ENCODE assay signal across 1 cellular context in the genomic region with DNA sequence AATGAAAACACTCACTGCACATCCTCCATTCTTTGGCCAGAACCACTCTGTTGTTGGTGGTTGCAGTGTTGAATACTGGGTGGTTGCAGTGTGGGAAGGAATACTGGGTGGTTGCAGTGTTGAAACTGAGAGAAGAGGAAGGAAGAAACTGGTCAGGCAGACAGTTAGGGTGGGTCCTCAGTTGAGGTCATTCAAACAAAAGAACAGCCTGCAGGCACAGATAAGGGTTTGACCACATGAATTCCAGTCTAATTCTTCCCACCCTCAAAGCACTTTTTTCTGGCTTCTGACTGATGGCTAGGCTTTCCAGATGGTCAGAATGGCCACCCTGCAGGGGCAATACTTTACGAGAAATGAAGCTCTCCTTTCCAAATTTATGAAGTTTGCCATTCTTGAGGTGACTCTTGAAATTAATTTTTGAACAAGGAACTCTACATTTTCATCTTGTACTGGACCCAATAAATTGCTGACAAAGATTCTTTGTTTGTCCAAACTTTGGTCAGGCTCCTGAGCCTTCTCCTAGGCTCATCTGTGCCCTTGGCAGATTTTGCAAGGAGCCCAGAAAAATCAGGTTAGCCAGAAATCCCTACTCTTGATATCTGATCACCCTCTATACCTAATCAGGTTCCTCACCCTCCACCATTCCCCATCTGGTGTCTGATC.
TF ChIP-seq lines count a peak whose summit lies in the region.

No MANE protein-coding gene starts in this region.

TF ChIP-seq in K562, 482 proteins besides CTCF, POLR2A, EP300 and RAD21 (continued from another document and continues in another):
- TF ChIP-seq CHD1 (IDR thresholded peaks at IDR 0.05; ENCODE audit: low read length) (no peak), FOXK1 (CRISPR knock-in tag; IDR thresholded peaks at IDR 0.05; ENCODE audit: borderline replicate concordance) (no peak), HDAC2 (IDR thresholded peaks at IDR 0.05) (no peak), ZNF699 (CRISPR knock-in tag; IDR thresholded peaks at IDR 0.05; ENCODE audit: insufficient replicate concordance) (no peak), HIVEP1 (CRISPR knock-in tag; IDR thresholded peaks at IDR 0.05) (no peak), ZNF217 (CRISPR knock-in tag; IDR thresholded peaks at IDR 0.05) (no peak), FUS (optimal IDR thresholded peaks at IDR 0.05; ENCODE audit: low read depth, low read length) (no peak), IRF2 (CRISPR knock-in tag; IDR thresholded peaks at IDR 0.05) (no peak), KDM2B (CRISPR knock-in tag; IDR thresholded peaks at IDR 0.05) (no peak), ERF (CRISPR knock-in tag; IDR thresholded peaks at IDR 0.05) (no peak), ZBTB8A (IDR thresholded peaks at IDR 0.05; ENCODE audit: partially characterized antibody) (no peak), POLR2AphosphoS2 (IDR thresholded peaks at IDR 0.05; ENCODE audit: low read length) (no peak), E2F8 (IDR thresholded peaks at IDR 0.05; ENCODE audit: low read depth, partially characterized antibody) (no peak), PHF8 (IDR thresholded peaks at IDR 0.05; ENCODE audit: borderline replicate concordance, low read length) (no peak), SRSF3 (IDR thresholded peaks at IDR 0.05; ENCODE audit: insufficient read depth, low read length) (no peak), ZNF316 (IDR thresholded peaks at IDR 0.05) (peak; percentile 63), ZNF12 (CRISPR knock-in tag; IDR thresholded peaks at IDR 0.05) (no peak), ATF2 (CRISPR knock-in tag; IDR thresholded peaks at IDR 0.05) (no peak), RBFOX2 (IDR thresholded peaks at IDR 0.05; ENCODE audit: low read depth, low read length) (no peak), NR2C1 (IDR thresholded peaks at IDR 0.05) (0 out of 2 replicates have a peak, but pooled peaks have one; percentile 15), NR2C1 (tag; IDR thresholded peaks at IDR 0.05) (peak; percentile 66), SMAD1 (IDR thresholded peaks at IDR 0.05; ENCODE audit: low read depth, low read length, partially characterized antibody) (no peak), YBX1 (IDR thresholded peaks at IDR 0.05) (no peak), XRCC3 (IDR thresholded peaks at IDR 0.05) (no peak), WHSC1 (IDR thresholded peaks at IDR 0.05; ENCODE audit: low read length) (no peak), ZNF165 (CRISPR knock-in tag; IDR thresholded peaks at IDR 0.05; ENCODE audit: borderline replicate concordance) (no peak), TAF7 (tag; IDR thresholded peaks at IDR 0.05) (no peak), NBN (IDR thresholded peaks at IDR 0.05; ENCODE audit: low read depth) (peak; percentile 24), ZBTB7A (IDR thresholded peaks at IDR 0.05; ENCODE audit: borderline replicate concordance, control insufficient read depth, low read depth, low read length) (no peak), DMBX1 (CRISPR knock-in tag; IDR thresholded peaks at IDR 0.05; ENCODE audit: borderline replicate concordance) (no peak)
- TF ChIP-seq, protein P1, sequence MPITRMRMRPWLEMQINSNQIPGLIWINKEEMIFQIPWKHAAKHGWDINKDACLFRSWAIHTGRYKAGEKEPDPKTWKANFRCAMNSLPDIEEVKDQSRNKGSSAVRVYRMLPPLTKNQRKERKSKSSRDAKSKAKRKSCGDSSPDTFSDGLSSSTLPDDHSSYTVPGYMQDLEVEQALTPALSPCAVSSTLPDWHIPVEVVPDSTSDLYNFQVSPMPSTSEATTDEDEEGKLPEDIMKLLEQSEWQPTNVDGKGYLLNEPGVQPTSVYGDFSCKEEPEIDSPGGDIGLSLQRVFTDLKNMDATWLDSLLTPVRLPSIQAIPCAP (CRISPR knock-in tag; IDR thresholded peaks at IDR 0.05; ENCODE audit: borderline replicate concordance): no peak
- TF ChIP-seq, protein P2, sequence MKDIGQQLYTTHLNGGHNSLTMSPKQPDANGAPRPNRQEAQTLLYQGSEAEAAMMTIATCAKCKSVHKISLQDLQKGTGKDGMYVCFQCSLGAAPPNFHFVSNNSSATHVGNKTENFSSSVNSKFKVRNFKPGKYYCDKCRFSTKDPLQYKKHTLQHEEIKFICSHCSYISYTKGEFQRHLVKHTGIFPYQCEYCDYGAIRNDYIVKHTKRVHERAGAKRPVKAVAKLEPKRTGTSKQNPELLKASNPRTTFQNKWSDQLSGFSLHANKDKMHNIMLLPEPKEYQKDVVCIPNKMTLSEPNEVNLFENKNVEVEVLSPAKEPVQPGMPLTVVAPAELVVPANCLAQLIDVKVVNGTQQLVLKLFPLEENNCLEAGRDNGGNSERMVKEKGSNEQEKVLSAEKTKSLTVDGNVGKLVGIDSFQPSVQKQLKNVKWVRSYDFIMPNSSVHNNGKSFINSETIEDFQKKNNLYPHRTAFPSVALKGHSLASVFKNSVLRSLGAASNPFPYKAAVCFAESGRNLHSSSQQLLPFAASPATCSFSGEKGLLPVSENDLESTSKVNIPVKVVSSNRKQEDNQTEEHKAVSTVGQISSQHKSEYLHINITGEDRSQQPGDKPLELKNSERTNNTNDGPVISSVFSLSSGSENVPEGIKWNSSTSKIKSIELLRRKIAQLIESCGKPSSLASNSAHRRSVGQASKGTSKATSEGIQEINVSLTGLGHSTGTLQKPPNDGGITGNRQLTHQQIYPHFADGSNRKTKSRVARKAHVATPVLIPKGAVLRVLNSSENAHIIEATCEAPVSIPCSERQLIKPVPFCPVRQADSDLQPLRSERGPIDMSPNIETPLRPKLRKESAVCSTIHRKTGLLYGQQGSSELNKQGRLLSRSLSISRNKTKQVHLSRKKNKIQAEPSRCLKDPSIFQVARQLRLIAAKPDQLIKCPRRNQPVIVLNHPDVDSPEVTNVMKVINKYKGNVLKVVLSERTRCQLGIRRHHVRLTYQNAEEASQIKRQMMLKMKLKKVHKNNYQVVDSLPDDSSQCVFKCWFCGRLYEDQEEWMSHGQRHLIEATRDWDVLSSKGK (CRISPR knock-in tag; IDR thresholded peaks at IDR 0.05): no peak
- TF ChIP-seq, protein P3, sequence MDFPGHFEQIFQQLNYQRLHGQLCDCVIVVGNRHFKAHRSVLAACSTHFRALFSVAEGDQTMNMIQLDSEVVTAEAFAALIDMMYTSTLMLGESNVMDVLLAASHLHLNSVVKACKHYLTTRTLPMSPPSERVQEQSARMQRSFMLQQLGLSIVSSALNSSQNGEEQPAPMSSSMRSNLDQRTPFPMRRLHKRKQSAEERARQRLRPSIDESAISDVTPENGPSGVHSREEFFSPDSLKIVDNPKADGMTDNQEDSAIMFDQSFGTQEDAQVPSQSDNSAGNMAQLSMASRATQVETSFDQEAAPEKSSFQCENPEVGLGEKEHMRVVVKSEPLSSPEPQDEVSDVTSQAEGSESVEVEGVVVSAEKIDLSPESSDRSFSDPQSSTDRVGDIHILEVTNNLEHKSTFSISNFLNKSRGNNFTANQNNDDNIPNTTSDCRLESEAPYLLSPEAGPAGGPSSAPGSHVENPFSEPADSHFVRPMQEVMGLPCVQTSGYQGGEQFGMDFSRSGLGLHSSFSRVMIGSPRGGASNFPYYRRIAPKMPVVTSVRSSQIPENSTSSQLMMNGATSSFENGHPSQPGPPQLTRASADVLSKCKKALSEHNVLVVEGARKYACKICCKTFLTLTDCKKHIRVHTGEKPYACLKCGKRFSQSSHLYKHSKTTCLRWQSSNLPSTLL (IDR thresholded peaks at IDR 0.05): no peak
- TF ChIP-seq, protein P4, sequence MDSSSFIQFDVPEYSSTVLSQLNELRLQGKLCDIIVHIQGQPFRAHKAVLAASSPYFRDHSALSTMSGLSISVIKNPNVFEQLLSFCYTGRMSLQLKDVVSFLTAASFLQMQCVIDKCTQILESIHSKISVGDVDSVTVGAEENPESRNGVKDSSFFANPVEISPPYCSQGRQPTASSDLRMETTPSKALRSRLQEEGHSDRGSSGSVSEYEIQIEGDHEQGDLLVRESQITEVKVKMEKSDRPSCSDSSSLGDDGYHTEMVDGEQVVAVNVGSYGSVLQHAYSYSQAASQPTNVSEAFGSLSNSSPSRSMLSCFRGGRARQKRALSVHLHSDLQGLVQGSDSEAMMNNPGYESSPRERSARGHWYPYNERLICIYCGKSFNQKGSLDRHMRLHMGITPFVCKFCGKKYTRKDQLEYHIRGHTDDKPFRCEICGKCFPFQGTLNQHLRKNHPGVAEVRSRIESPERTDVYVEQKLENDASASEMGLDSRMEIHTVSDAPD (CRISPR knock-in tag; IDR thresholded peaks at IDR 0.05): no peak
- TF ChIP-seq, protein P5, sequence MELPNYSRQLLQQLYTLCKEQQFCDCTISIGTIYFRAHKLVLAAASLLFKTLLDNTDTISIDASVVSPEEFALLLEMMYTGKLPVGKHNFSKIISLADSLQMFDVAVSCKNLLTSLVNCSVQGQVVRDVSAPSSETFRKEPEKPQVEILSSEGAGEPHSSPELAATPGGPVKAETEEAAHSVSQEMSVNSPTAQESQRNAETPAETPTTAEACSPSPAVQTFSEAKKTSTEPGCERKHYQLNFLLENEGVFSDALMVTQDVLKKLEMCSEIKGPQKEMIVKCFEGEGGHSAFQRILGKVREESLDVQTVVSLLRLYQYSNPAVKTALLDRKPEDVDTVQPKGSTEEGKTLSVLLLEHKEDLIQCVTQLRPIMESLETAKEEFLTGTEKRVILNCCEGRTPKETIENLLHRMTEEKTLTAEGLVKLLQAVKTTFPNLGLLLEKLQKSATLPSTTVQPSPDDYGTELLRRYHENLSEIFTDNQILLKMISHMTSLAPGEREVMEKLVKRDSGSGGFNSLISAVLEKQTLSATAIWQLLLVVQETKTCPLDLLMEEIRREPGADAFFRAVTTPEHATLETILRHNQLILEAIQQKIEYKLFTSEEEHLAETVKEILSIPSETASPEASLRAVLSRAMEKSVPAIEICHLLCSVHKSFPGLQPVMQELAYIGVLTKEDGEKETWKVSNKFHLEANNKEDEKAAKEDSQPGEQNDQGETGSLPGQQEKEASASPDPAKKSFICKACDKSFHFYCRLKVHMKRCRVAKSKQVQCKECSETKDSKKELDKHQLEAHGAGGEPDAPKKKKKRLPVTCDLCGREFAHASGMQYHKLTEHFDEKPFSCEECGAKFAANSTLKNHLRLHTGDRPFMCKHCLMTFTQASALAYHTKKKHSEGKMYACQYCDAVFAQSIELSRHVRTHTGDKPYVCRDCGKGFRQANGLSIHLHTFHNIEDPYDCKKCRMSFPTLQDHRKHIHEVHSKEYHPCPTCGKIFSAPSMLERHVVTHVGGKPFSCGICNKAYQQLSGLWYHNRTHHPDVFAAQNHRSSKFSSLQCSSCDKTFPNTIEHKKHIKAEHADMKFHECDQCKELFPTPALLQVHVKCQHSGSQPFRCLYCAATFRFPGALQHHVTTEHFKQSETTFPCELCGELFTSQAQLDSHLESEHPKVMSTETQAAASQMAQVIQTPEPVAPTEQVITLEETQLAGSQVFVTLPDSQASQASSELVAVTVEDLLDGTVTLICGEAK (IDR thresholded peaks at IDR 0.05): no peak
- TF ChIP-seq, protein P5 (CRISPR knock-in tag; IDR thresholded peaks at IDR 0.05): no peak
